Comparison of ENCODE assay signal across 1 cellular context in the genomic region with DNA sequence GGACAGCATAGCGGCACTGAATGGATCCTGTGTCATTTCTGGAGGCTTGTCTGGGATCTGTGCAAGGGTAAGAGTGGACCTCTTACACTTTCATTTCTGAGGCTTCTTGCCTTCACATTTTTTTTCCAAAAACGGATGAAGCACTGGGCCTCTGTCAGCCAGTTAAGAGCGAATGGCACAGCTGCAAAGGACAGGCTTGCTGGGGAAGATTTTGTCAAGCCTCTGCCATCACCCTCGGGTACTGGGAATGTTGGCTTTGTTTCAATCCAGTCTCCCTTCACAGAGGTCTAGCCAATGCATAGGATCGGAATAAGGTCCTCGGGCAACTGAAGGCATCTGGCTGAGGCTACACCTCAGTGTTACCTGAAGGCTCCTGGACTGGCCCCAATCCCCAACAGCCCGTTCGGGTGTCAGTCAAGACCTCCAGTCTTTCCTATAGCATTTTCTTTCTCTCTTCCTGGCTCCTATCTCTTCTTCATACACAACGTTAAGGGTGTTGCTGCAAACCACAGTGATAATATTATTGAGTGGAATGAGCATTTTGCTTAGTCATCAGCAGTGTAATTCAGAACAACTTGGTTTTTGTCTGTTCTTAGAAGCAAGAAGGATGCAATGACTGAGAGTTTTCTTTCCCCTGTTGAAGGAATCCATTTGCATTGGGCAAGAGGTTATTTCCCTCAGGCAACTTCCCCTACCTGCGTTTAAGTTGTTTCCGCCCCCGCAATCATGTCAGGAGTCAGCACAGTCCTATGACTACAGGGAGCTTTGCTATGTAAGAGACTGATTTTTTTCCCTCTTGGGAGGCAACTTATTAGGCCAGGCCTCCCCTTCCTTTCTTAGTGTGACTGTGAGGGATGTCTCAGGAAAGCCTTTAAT.
TF ChIP-seq lines count a peak whose summit lies in the region.

No MANE protein-coding gene starts in this region.

TF ChIP-seq in IMR-90, 13 proteins besides CTCF, POLR2A, EP300 and RAD21:
- TF ChIP-seq CHD1 (IDR thresholded peaks at IDR 0.05; ENCODE audit: low read depth, low read length) = no peak
- TF ChIP-seq MAZ (IDR thresholded peaks at IDR 0.05; ENCODE audit: borderline replicate concordance, low read depth, low read length) = no peak
- TF ChIP-seq NFE2L2 (IDR thresholded peaks at IDR 0.05; ENCODE audit: low read depth, low read length) = peak; percentile 84
- peak; percentile 79 for TF ChIP-seq MAFK (IDR thresholded peaks at IDR 0.05; ENCODE audit: low read depth, low read length)
- peak; percentile 63 for TF ChIP-seq CEBPB (IDR thresholded peaks at IDR 0.05; ENCODE audit: low read depth, low read length)
